In genomic region chr2:165205865-165206264, GRCh38 we compare ENCODE assay signal across 35 cellular contexts. TPM values are rescaled to one million over a fixed set of nuclear protein-coding genes. Genes with fewer than 3 reads are reported as not detected.
"Had no signal": no experiment of that assay in that cellular context is flagged by ENCODE, and none has a peak within 500 bp of the region (broad histone marks: within the 10 kb centered on the region; RNA-seq: fewer than 3 reads in every experiment).

No MANE protein-coding gene starts in this region.

- H3K4me1 Mint-ChIP-seq: activated T-helper 17 cell treated with anti-CD3 and anti-CD28 coated beads, Interleukin-2, amount 50 U/mL, for 72 hours had no signal

- H3K27ac ChIP-seq: adrenal gland, body of pancreas, brain microvascular endothelial cell, breast epithelium, VCaP had no signal

- ATAC-seq: activated CD8-positive, alpha-beta T cell treated with anti-CD3 and anti-CD28 coated beads for 36 hours; activated naive CD4-positive, alpha-beta T cell treated with anti-CD3 and anti-CD28 coated beads, Interleukin-2, amount 50 U/mL, for 72 hours; activated T-cell treated with anti-CD3 and anti-CD28 coated beads, Interleukin-2, amount 50 U/mL, for 4 hours; activated T-cell treated with anti-CD3 and anti-CD28 coated beads, Interleukin-2, amount 50 U/mL, for 72 hours; activated T-helper 17 cell treated with anti-CD3 and anti-CD28 coated beads, Interleukin-2, amount 50 U/mL, for 72 hours; body of pancreas had no signal

- H3K36me3 ChIP-seq: adrenal gland, brain microvascular endothelial cell, breast epithelium had no signal

- DNase-seq: activated B cell treated with CpG ODN at 0.5 μM for 24 hours; activated CD4-positive, alpha-beta memory T cell treated with anti-CD3 and anti-CD28 coated beads for 36 hours; activated CD4-positive, alpha-beta T cell treated with anti-CD3 and anti-CD28 coated beads for 4 hours; activated CD4-positive, alpha-beta T cell treated with anti-CD3 and anti-CD28 coated beads, Interleukin-2, amount 10 ng/mL, durations not matched to agents 24 days and 14 days; activated CD4-positive, alpha-beta T cell treated with anti-CD3 and anti-CD28 coated beads, Interleukin-2, amount 50 U/mL, for 1 hour; activated CD4-positive, alpha-beta T cell treated with anti-CD3 and anti-CD28 coated beads, Interleukin-2, amount 50 U/mL, for 4 hours; activated CD4-positive, CD25-positive, alpha-beta regulatory T cell treated with anti-CD3 and anti-CD28 coated beads, Interleukin-2, amount 50 U/mL, for 72 hours; activated CD8-positive, alpha-beta memory T cell treated with anti-CD3 and anti-CD28 coated beads, Interleukin-2, amount 50 U/mL, for 4 hours; activated CD8-positive, alpha-beta T cell treated with anti-CD3 and anti-CD28 coated beads for 36 hours; activated effector memory CD4-positive, alpha-beta T cell treated with anti-CD3 and anti-CD28 coated beads, Interleukin-2, amount 50 U/mL, for 16 hours; activated gamma-delta T cell treated with Interleukin-2 at 50 U/mL for 16 hours; activated naive CD4-positive, alpha-beta T cell; activated naive CD4-positive, alpha-beta T cell treated with anti-CD3 and anti-CD28 coated beads for 36 hours; activated naive CD4-positive, alpha-beta T cell treated with anti-CD3 and anti-CD28 coated beads, Interleukin-2, amount 50 U/mL, for 16 hours; activated naive CD8-positive, alpha-beta T cell treated with anti-CD3 and anti-CD28 coated beads for 36 hours; activated T-cell treated with anti-CD3 and anti-CD28 coated beads for 4 hours; activated T-cell treated with anti-CD3 and anti-CD28 coated beads, Interleukin-2, amount 50 U/mL, for 1 hour; activated T-cell treated with anti-CD3 and anti-CD28 coated beads, Interleukin-2, amount 50 U/mL, for 4 hours; activated T-cell treated with anti-CD3 and anti-CD28 coated beads, Interleukin-2, amount 50 U/mL, for 72 hours; adrenal gland; amniotic stem cell; aorta; body of pancreas; brain microvascular endothelial cell; central memory CD4-positive, alpha-beta T cell; T-helper 2 cell; T-helper 9 cell had no signal

- H3K4me1 ChIP-seq: adrenal gland, body of pancreas, breast epithelium had no signal

- H3K36me3 Mint-ChIP-seq: activated CD4-positive, alpha-beta memory T cell treated with anti-CD3 and anti-CD28 coated beads for 36 hours; activated naive CD4-positive, alpha-beta T cell treated with anti-CD3 and anti-CD28 coated beads, Interleukin-2, amount 50 U/mL, for 72 hours; activated naive CD8-positive, alpha-beta T cell treated with anti-CD3 and anti-CD28 coated beads for 36 hours had no signal

- H3K4me3 ChIP-seq: adrenal gland, body of pancreas, breast epithelium had no signal

- H3K27me3 ChIP-seq: adrenal gland, body of pancreas, brain microvascular endothelial cell, breast epithelium had no signal

- H3K27me3 Mint-ChIP-seq: activated B cell treated with CpG ODN at 0.5 μM for 24 hours; activated CD8-positive, alpha-beta T cell treated with anti-CD3 and anti-CD28 coated beads for 36 hours had no signal

- H3K9me3 ChIP-seq: adrenal gland, body of pancreas, breast epithelium had no signal

- H3K4me3 Mint-ChIP-seq: activated B cell treated with CpG ODN at 0.5 μM for 24 hours; activated CD4-positive, alpha-beta memory T cell treated with anti-CD3 and anti-CD28 coated beads for 36 hours; activated CD4-positive, alpha-beta T cell treated with anti-CD3 and anti-CD28 coated beads, Interleukin-2, amount 10 ng/mL, durations not matched to agents 24 days and 14 days; activated CD8-positive, alpha-beta T cell treated with anti-CD3 and anti-CD28 coated beads for 36 hours; activated naive CD4-positive, alpha-beta T cell treated with anti-CD3 and anti-CD28 coated beads for 36 hours; activated naive CD8-positive, alpha-beta T cell treated with anti-CD3 and anti-CD28 coated beads for 36 hours; activated T-cell treated with anti-CD3 and anti-CD28 coated beads, Interleukin-2, amount 50 U/mL, for 4 hours; activated T-cell treated with anti-CD3 and anti-CD28 coated beads, Interleukin-2, amount 50 U/mL, for 72 hours; activated T-helper 1 cell treated with anti-CD3 and anti-CD28 coated beads, Interleukin-12 subunit alpha, Interleukin-12 subunit beta, Interleukin-2, Interleukin-4 antibody, amounts not matched to agents 30 ng/mL and 10 ng/mL and 1 ng/mL, durations not matched to agents 14 hours and 24 hours and 36 hours; activated T-helper 17 cell treated with anti-CD3 and anti-CD28 coated beads, Interleukin-2, amount 50 U/mL, for 72 hours; T-helper 1 cell treated with Interleukin-12 subunit alpha and Interleukin-12 subunit beta and Interleukin-4 antibody, amounts not matched to agents 30 μg/mL and 1 μg/mL, for 36 hours; T-helper 2 cell treated with Interferon-gamma antibody and Interleukin-4, amounts not matched to agents 5 μg/mL and 100 μg/mL, for 36 hours had no signal

- H3K27ac Mint-ChIP-seq: activated B cell treated with CpG ODN at 0.5 μM for 24 hours; activated CD4-positive, alpha-beta memory T cell treated with anti-CD3 and anti-CD28 coated beads for 36 hours; activated CD4-positive, alpha-beta T cell treated with anti-CD3 and anti-CD28 coated beads, Interleukin-2, amount 10 ng/mL, durations not matched to agents 24 days and 14 days; activated CD8-positive, alpha-beta T cell treated with anti-CD3 and anti-CD28 coated beads for 36 hours; activated naive CD4-positive, alpha-beta T cell treated with anti-CD3 and anti-CD28 coated beads for 36 hours; activated naive CD4-positive, alpha-beta T cell treated with anti-CD3 and anti-CD28 coated beads, Interleukin-2, amount 50 U/mL, for 72 hours; activated naive CD8-positive, alpha-beta T cell treated with anti-CD3 and anti-CD28 coated beads for 36 hours; activated T-cell treated with anti-CD3 and anti-CD28 coated beads, Interleukin-2, amount 50 U/mL, for 72 hours; activated T-helper 1 cell treated with anti-CD3 and anti-CD28 coated beads, Interleukin-12 subunit alpha, Interleukin-12 subunit beta, Interleukin-2, Interleukin-4 antibody, amounts not matched to agents 30 ng/mL and 10 ng/mL and 1 ng/mL, durations not matched to agents 14 hours and 24 hours and 36 hours; activated T-helper 17 cell treated with anti-CD3 and anti-CD28 coated beads, Interleukin-2, amount 50 U/mL, for 72 hours; T-helper 1 cell treated with Interleukin-12 subunit alpha and Interleukin-12 subunit beta and Interleukin-4 antibody, amounts not matched to agents 30 μg/mL and 1 μg/mL, for 36 hours; T-helper 2 cell treated with Interferon-gamma antibody and Interleukin-4, amounts not matched to agents 5 μg/mL and 100 μg/mL, for 36 hours had no signal

- H3K9me3 Mint-ChIP-seq: activated B cell treated with CpG ODN at 0.5 μM for 24 hours; activated CD4-positive, alpha-beta memory T cell treated with anti-CD3 and anti-CD28 coated beads for 36 hours; activated CD4-positive, alpha-beta T cell treated with anti-CD3 and anti-CD28 coated beads, Interleukin-2, amount 10 ng/mL, durations not matched to agents 24 days and 14 days; activated CD8-positive, alpha-beta T cell treated with anti-CD3 and anti-CD28 coated beads for 36 hours; activated naive CD4-positive, alpha-beta T cell treated with anti-CD3 and anti-CD28 coated beads for 36 hours; activated naive CD4-positive, alpha-beta T cell treated with anti-CD3 and anti-CD28 coated beads, Interleukin-2, amount 50 U/mL, for 72 hours; activated naive CD8-positive, alpha-beta T cell treated with anti-CD3 and anti-CD28 coated beads for 36 hours; activated T-cell treated with anti-CD3 and anti-CD28 coated beads, Interleukin-2, amount 50 U/mL, for 4 hours; activated T-cell treated with anti-CD3 and anti-CD28 coated beads, Interleukin-2, amount 50 U/mL, for 72 hours; activated T-helper 1 cell treated with anti-CD3 and anti-CD28 coated beads, Interleukin-12 subunit alpha, Interleukin-12 subunit beta, Interleukin-2, Interleukin-4 antibody, amounts not matched to agents 30 ng/mL and 10 ng/mL and 1 ng/mL, durations not matched to agents 14 hours and 24 hours and 36 hours; activated T-helper 17 cell treated with anti-CD3 and anti-CD28 coated beads, Interleukin-2, amount 50 U/mL, for 72 hours; T-helper 1 cell treated with Interleukin-12 subunit alpha and Interleukin-12 subunit beta and Interleukin-4 antibody, amounts not matched to agents 30 μg/mL and 1 μg/mL, for 36 hours; T-helper 2 cell treated with Interferon-gamma antibody and Interleukin-4, amounts not matched to agents 5 μg/mL and 100 μg/mL, for 36 hours had no signal

RNA-seq across cellular contexts. Expression of gene SCN3A, which starts 2.0 kb away (rescaled TPM):
- total RNA-seq: activated CD4-positive, alpha-beta memory T cell treated with anti-CD3 and anti-CD28 coated beads for 36 hours; activated CD8-positive, alpha-beta memory T cell treated with anti-CD3 and anti-CD28 coated beads for 36 hours; activated T-cell treated with anti-CD3 and anti-CD28 coated beads, Interleukin-2, amount 50 U/mL, for 4 hours; activated T-helper 1 cell treated with anti-CD3 and anti-CD28 coated beads, Interleukin-12 subunit alpha, Interleukin-12 subunit beta, Interleukin-2, Interleukin-4 antibody, amounts not matched to agents 30 ng/mL and 10 ng/mL and 1 ng/mL, durations not matched to agents 14 hours and 24 hours and 36 hours; activated T-helper 17 cell treated with anti-CD3 and anti-CD28 coated beads, Interleukin-2, amount 50 U/mL, for 72 hours had no signal

RNA-seq across cellular contexts. Expression of gene SCN2A, which starts 33.3 kb away (rescaled TPM):
- total RNA-seq: activated CD4-positive, alpha-beta memory T cell treated with anti-CD3 and anti-CD28 coated beads for 36 hours; activated CD4-positive, alpha-beta T cell treated with anti-CD3 and anti-CD28 coated beads, Interleukin-2, amount 10 ng/mL, durations not matched to agents 24 days and 14 days; activated CD8-positive, alpha-beta memory T cell treated with anti-CD3 and anti-CD28 coated beads for 36 hours; activated CD8-positive, alpha-beta T cell treated with anti-CD3 and anti-CD28 coated beads for 36 hours; activated T-helper 1 cell treated with anti-CD3 and anti-CD28 coated beads, Interleukin-12 subunit alpha, Interleukin-12 subunit beta, Interleukin-2, Interleukin-4 antibody, amounts not matched to agents 30 ng/mL and 10 ng/mL and 1 ng/mL, durations not matched to agents 14 hours and 24 hours and 36 hours had no signal
